Comparison of ENCODE assay signal across 14 cellular contexts in the genomic region with DNA sequence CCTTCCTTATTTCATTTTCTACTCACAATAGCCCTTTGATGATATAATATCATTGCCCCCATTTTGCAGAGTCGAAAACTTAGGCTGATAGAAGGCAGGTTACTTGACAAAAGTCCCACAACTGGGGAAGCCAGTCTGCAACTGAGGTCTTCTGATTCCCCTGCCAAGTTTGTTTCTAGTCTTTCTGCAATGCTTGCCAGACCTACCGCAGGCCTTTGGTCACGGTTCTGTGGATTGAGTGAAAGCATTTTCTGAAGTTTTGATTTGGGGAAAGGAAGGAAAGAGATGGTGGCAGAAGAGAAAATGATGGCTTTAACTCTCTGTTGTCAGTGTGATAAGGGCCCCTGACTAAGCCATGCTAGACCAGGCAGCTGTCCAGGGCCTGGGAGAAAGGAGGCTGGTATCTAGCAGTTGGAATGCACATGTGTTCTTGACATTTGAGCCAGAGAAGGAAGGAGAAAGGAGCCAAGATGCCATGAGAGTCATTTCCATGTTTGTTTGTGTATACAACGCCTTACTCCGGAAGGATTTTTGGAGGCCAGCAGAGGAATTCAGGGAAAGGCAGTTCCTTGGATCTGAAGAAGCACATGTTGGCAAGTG. TPM values are rescaled to one million over a fixed set of nuclear protein-coding genes. Genes with fewer than 3 reads are reported as not detected.
DNase-seq lines count a peak whose midpoint lies in the region; ATAC-seq and TF ChIP-seq lines count a peak whose summit lies in the region.
"Had no signal": no experiment of that assay in that cellular context is flagged by ENCODE, and none has a peak within 500 bp of the region (broad histone marks: within the 10 kb centered on the region; RNA-seq: fewer than 3 reads in every experiment).

No MANE protein-coding gene starts in this region.

- peak; percentile 12 for ATAC-seq in left lobe of liver
- ATAC-seq in GM18858 (IDR thresholded peaks at IDR 0.05; ENCODE audit: unreplicated experiment), result no peak
- ATAC-seq in GM19463 (IDR thresholded peaks at IDR 0.05; ENCODE audit: unreplicated experiment), result no peak
- ATAC-seq: activated naive CD4-positive, alpha-beta T cell treated with anti-CD3 and anti-CD28 coated beads, Interleukin-2, amount 50 U/mL, for 72 hours; CD8-positive, alpha-beta T cell; left colon; natural killer cell had no signal

- peaks cover 74% of the 10 kb centered on the region for H3K36me3 ChIP-seq in BLaER1

- no peaks in the 10 kb centered on the region for H4K20me1 ChIP-seq in BLaER1

- H3K4me1 ChIP-seq in BLaER1, result peaks cover 22% of the 10 kb centered on the region

- H3K9ac ChIP-seq in BLaER1, result no peak overlapping the region

- H3K9me3 ChIP-seq in BLaER1, result 0 out of 2 replicates have a peak, but pooled peaks cover 5% of the 10 kb centered on the region

- H3K27me3 ChIP-seq in BLaER1, result no peaks in the 10 kb centered on the region
- H3K27me3 ChIP-seq: dorsolateral prefrontal cortex had no signal

- H3K4me3 ChIP-seq in BLaER1 (no peak overlapping the region), choroid plexus epithelial cell (ENCODE audit: low read depth, low read length) (no peak overlapping the region)
- H3K4me3 ChIP-seq: dorsolateral prefrontal cortex had no signal

- no peak overlapping the region for H3K27ac ChIP-seq in BLaER1

- in situ Hi-C loops in ACHN (cut with HindIII; ENCODE audit: low pct_ligation_motif_present, low pct_unique_long_range_greater_than_20kb, low sequenced_read_pairs), result no loop called here

- H3K4me2 ChIP-seq in BLaER1, result peak overlapping the region; percentile 8

- TF ChIP-seq CTCF in choroid plexus epithelial cell (conservative IDR thresholded peaks at IDR 0.05; ENCODE audit: low read depth, low read length), result no peak

- DNase-seq in NCI-H226 (peak; percentile 73), choroid plexus epithelial cell (ENCODE audit: low read depth) (peak; percentile 65), left lobe of liver (ENCODE audit: low spot score) (no peak), ACHN (no peak)
- DNase-seq in NK-92 treated with Interleukin-12 subunit alpha and Interleukin-12 subunit beta, amount 100 ng/mL, for 24 hours (lab: John Stamatoyannopoulos, UW), result no peak
- DNase-seq: CD8-positive, alpha-beta T cell; left colon; natural killer cell; NCI-H1436 treated with DMSO at 0.1 percent for 48 hours had no signal

RNA-seq across cellular contexts. Expression of gene FAH, which starts 29.9 kb away (rescaled TPM):
- 215 TPM for total RNA-seq in left lobe of liver

Comparison
In these comparisons a context has a peak if more than half of its experiments do, and no peak if none do; other contexts are left out.
1. DNase-seq: peak in NCI-H226 (single experiment) and choroid plexus epithelial cell (single experiment); none in left lobe of liver (single experiment), NK-92 treated with Interleukin-12 subunit alpha and Interleukin-12 subunit beta, amount 100 ng/mL, for 24 hours (single experiment) and ACHN (single experiment).